Comparison of ENCODE assay signal across 38 cellular contexts in the genomic region with DNA sequence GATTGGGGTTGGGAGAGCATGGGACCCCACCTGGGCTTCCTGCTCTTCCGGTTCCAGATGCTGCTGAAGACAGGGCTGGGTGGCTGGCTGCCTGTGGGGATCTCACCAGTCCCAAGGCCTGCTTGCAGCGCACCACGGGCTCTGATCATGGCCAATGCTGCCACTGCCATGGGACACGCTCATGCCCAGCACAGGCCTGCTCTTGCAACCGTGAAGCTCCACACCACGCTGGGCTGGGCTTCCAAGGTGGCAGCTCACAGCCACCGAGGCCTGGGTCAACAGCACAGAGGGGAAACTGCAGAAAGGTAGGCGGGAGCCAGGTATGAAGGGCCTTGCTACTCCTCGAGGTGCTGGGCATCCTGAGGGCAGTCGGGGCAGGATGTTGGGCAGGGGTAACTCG.
"Had no signal": no experiment of that assay in that cellular context is flagged by ENCODE, and none has a peak within 500 bp of the region (broad histone marks: within the 10 kb centered on the region; RNA-seq: fewer than 3 reads in every experiment).

No MANE protein-coding gene starts in this region.

- H3K4me1 Mint-ChIP-seq: activated CD4-positive, alpha-beta memory T cell treated with anti-CD3 and anti-CD28 coated beads, Interleukin-2, amount 10 ng/mL, durations not matched to agents 7 days and 5 days; activated CD4-positive, alpha-beta T cell treated with anti-CD3 and anti-CD28 coated beads for 36 hours; activated CD4-positive, alpha-beta T cell treated with anti-CD3 and anti-CD28 coated beads, Interleukin-2, amount 10 ng/mL, durations not matched to agents 7 days and 5 days; activated CD8-positive, alpha-beta memory T cell treated with anti-CD3 and anti-CD28 coated beads, Interleukin-2, amount 10 ng/mL, durations not matched to agents 7 days and 5 days; activated naive CD4-positive, alpha-beta T cell treated with anti-CD3 and anti-CD28 coated beads, Interleukin-2, amount 10 ng/mL, durations not matched to agents 7 days and 5 days; activated naive CD4-positive, alpha-beta T cell treated with anti-CD3 and anti-CD28 coated beads, Interleukin-2, amount 50 U/mL, for 24 hours; activated naive CD8-positive, alpha-beta T cell treated with anti-CD3 and anti-CD28 coated beads, Interleukin-2, amount 10 ng/mL, durations not matched to agents 7 days and 5 days; activated naive CD8-positive, alpha-beta T cell treated with anti-CD3 and anti-CD28 coated beads, Interleukin-2, amount 50 U/mL, for 24 hours; central memory CD8-positive, alpha-beta T cell had no signal

- H3K36me3 ChIP-seq: cardiac muscle cell, WERI-Rb-1 had no signal

- ATAC-seq: activated CD4-positive, alpha-beta T cell treated with anti-CD3 and anti-CD28 coated beads for 36 hours; activated CD4-positive, CD25-positive, alpha-beta regulatory T cell treated with anti-CD3 and anti-CD28 coated beads, Interleukin-2, amount 50 U/mL, for 24 hours; activated CD8-positive, alpha-beta memory T cell treated with anti-CD3 and anti-CD28 coated beads, Interleukin-2, amount 10 ng/mL, durations not matched to agents 7 days and 5 days; activated CD8-positive, alpha-beta T cell treated with anti-CD3 and anti-CD28 coated beads, Interleukin-2, amount 10 ng/mL, durations not matched to agents 7 days and 5 days; activated naive CD8-positive, alpha-beta T cell treated with anti-CD3 and anti-CD28 coated beads, Interleukin-2, amount 50 U/mL, for 24 hours; WTC11 had no signal

- H3K9me3 Mint-ChIP-seq: activated CD4-positive, alpha-beta memory T cell treated with anti-CD3 and anti-CD28 coated beads, Interleukin-2, amount 10 ng/mL, durations not matched to agents 7 days and 5 days; activated CD4-positive, alpha-beta T cell treated with anti-CD3 and anti-CD28 coated beads, Interleukin-2, amount 10 ng/mL, durations not matched to agents 7 days and 5 days; activated naive CD4-positive, alpha-beta T cell treated with anti-CD3 and anti-CD28 coated beads, Interleukin-2, amount 10 ng/mL, durations not matched to agents 7 days and 5 days; activated naive CD4-positive, alpha-beta T cell treated with anti-CD3 and anti-CD28 coated beads, Interleukin-2, amount 50 U/mL, for 24 hours; activated naive CD8-positive, alpha-beta T cell treated with anti-CD3 and anti-CD28 coated beads, Interleukin-2, amount 10 ng/mL, durations not matched to agents 7 days and 5 days; activated naive CD8-positive, alpha-beta T cell treated with anti-CD3 and anti-CD28 coated beads, Interleukin-2, amount 50 U/mL, for 24 hours; activated T-cell treated with anti-CD3 and anti-CD28 coated beads, Interleukin-2, amount 50 U/mL, for 24 hours; activated T-helper 2 cell treated with anti-CD3 and anti-CD28 coated beads, Interferon-gamma antibody, Interleukin-2, Interleukin-4, amounts not matched to agents 10 μg/mL and 5 μg/mL and 100 μg/mL, durations not matched to agents 14 hours and 24 hours and 36 hours; brain; central memory CD8-positive, alpha-beta T cell; T-helper 1 cell treated with Interleukin-12 subunit alpha and Interleukin-12 subunit beta and Interleukin-4 antibody, amounts not matched to agents 30 μg/mL and 1 μg/mL, for 36 hours; T-helper 2 cell treated with Interferon-gamma antibody and Interleukin-4, amounts not matched to agents 5 μg/mL and 100 μg/mL, for 36 hours; WTC11 had no signal

- H3K27ac Mint-ChIP-seq: activated CD4-positive, alpha-beta memory T cell treated with anti-CD3 and anti-CD28 coated beads, Interleukin-2, amount 10 ng/mL, durations not matched to agents 7 days and 5 days; activated CD4-positive, alpha-beta T cell treated with anti-CD3 and anti-CD28 coated beads for 36 hours; activated CD4-positive, alpha-beta T cell treated with anti-CD3 and anti-CD28 coated beads, Interleukin-2, amount 10 ng/mL, durations not matched to agents 7 days and 5 days; activated CD8-positive, alpha-beta memory T cell treated with anti-CD3 and anti-CD28 coated beads, Interleukin-2, amount 10 ng/mL, durations not matched to agents 7 days and 5 days; activated CD8-positive, alpha-beta T cell treated with anti-CD3 and anti-CD28 coated beads, Interleukin-2, amount 10 ng/mL, durations not matched to agents 7 days and 5 days; activated naive CD4-positive, alpha-beta T cell treated with anti-CD3 and anti-CD28 coated beads, Interleukin-2, amount 10 ng/mL, durations not matched to agents 7 days and 5 days; activated naive CD4-positive, alpha-beta T cell treated with anti-CD3 and anti-CD28 coated beads, Interleukin-2, amount 50 U/mL, for 24 hours; activated naive CD8-positive, alpha-beta T cell; activated naive CD8-positive, alpha-beta T cell treated with anti-CD3 and anti-CD28 coated beads, Interleukin-2, amount 10 ng/mL, durations not matched to agents 7 days and 5 days; activated naive CD8-positive, alpha-beta T cell treated with anti-CD3 and anti-CD28 coated beads, Interleukin-2, amount 50 U/mL, for 24 hours; activated T-cell treated with anti-CD3 and anti-CD28 coated beads, Interleukin-2, amount 50 U/mL, for 24 hours; activated T-helper 2 cell treated with anti-CD3 and anti-CD28 coated beads, Interferon-gamma antibody, Interleukin-2, Interleukin-4, amounts not matched to agents 10 μg/mL and 5 μg/mL and 100 μg/mL, durations not matched to agents 14 hours and 24 hours and 36 hours; brain; T-helper 1 cell treated with Interleukin-12 subunit alpha and Interleukin-12 subunit beta and Interleukin-4 antibody, amounts not matched to agents 30 μg/mL and 1 μg/mL, for 36 hours; T-helper 2 cell treated with Interferon-gamma antibody and Interleukin-4, amounts not matched to agents 5 μg/mL and 100 μg/mL, for 36 hours; WTC11 had no signal

- H3K4me3 ChIP-seq: ascending aorta, cardiac muscle cell had no signal

- H3K4me3 Mint-ChIP-seq: activated CD4-positive, alpha-beta memory T cell treated with anti-CD3 and anti-CD28 coated beads, Interleukin-2, amount 10 ng/mL, durations not matched to agents 7 days and 5 days; activated CD4-positive, alpha-beta T cell treated with anti-CD3 and anti-CD28 coated beads for 36 hours; activated CD4-positive, alpha-beta T cell treated with anti-CD3 and anti-CD28 coated beads, Interleukin-2, amount 10 ng/mL, durations not matched to agents 7 days and 5 days; activated CD8-positive, alpha-beta memory T cell treated with anti-CD3 and anti-CD28 coated beads, Interleukin-2, amount 10 ng/mL, durations not matched to agents 7 days and 5 days; activated CD8-positive, alpha-beta T cell treated with anti-CD3 and anti-CD28 coated beads, Interleukin-2, amount 10 ng/mL, durations not matched to agents 7 days and 5 days; activated naive CD4-positive, alpha-beta T cell treated with anti-CD3 and anti-CD28 coated beads, Interleukin-2, amount 10 ng/mL, durations not matched to agents 7 days and 5 days; activated naive CD4-positive, alpha-beta T cell treated with anti-CD3 and anti-CD28 coated beads, Interleukin-2, amount 50 U/mL, for 24 hours; activated naive CD8-positive, alpha-beta T cell; activated naive CD8-positive, alpha-beta T cell treated with anti-CD3 and anti-CD28 coated beads, Interleukin-2, amount 10 ng/mL, durations not matched to agents 7 days and 5 days; activated naive CD8-positive, alpha-beta T cell treated with anti-CD3 and anti-CD28 coated beads, Interleukin-2, amount 50 U/mL, for 24 hours; activated T-cell treated with anti-CD3 and anti-CD28 coated beads, Interleukin-2, amount 50 U/mL, for 24 hours; brain; central memory CD8-positive, alpha-beta T cell; T-helper 1 cell treated with Interleukin-12 subunit alpha and Interleukin-12 subunit beta and Interleukin-4 antibody, amounts not matched to agents 30 μg/mL and 1 μg/mL, for 36 hours; T-helper 2 cell treated with Interferon-gamma antibody and Interleukin-4, amounts not matched to agents 5 μg/mL and 100 μg/mL, for 36 hours; WTC11 had no signal

- DNase-seq: activated CD4-positive, alpha-beta memory T cell treated with anti-CD3 and anti-CD28 coated beads, Interleukin-2, amount 10 ng/mL, durations not matched to agents 7 days and 5 days; activated CD4-positive, alpha-beta T cell treated with anti-CD3 and anti-CD28 coated beads for 1 hour; activated CD4-positive, alpha-beta T cell treated with anti-CD3 and anti-CD28 coated beads for 36 hours; activated CD4-positive, alpha-beta T cell treated with anti-CD3 and anti-CD28 coated beads for 48 hours; activated CD4-positive, alpha-beta T cell treated with anti-CD3 and anti-CD28 coated beads, Interleukin-2, amount 10 ng/mL, durations not matched to agents 7 days and 5 days; activated CD4-positive, alpha-beta T cell treated with anti-CD3 and anti-CD28 coated beads, Interleukin-2, amount 50 U/mL, for 48 hours; activated CD4-positive, CD25-positive, alpha-beta regulatory T cell; activated CD8-positive, alpha-beta memory T cell treated with anti-CD3 and anti-CD28 coated beads for 24 hours; activated CD8-positive, alpha-beta memory T cell treated with anti-CD3 and anti-CD28 coated beads, Interleukin-2, amount 10 ng/mL, durations not matched to agents 7 days and 5 days; activated CD8-positive, alpha-beta memory T cell treated with anti-CD3 and anti-CD28 coated beads, Interleukin-2, amount 50 U/mL, for 48 hours; activated CD8-positive, alpha-beta T cell treated with anti-CD3 and anti-CD28 coated beads, Interleukin-2, amount 10 ng/mL, durations not matched to agents 7 days and 5 days; activated effector memory CD4-positive, alpha-beta T cell treated with Interleukin-2 at 50 U/mL for 16 hours; activated gamma-delta T cell; activated naive CD4-positive, alpha-beta T cell treated with anti-CD3 and anti-CD28 coated beads, Interleukin-2, amount 10 ng/mL, durations not matched to agents 7 days and 5 days; activated naive CD4-positive, alpha-beta T cell treated with Interleukin-2 at 50 U/mL for 16 hours; activated naive CD8-positive, alpha-beta T cell treated with anti-CD3 and anti-CD28 coated beads, Interleukin-2, amount 10 ng/mL, durations not matched to agents 7 days and 5 days; activated naive CD8-positive, alpha-beta T cell treated with anti-CD3 and anti-CD28 coated beads, Interleukin-2, amount 50 U/mL, for 24 hours; activated T-cell treated with anti-CD3 and anti-CD28 coated beads, Interleukin-2, amount 50 U/mL, for 24 hours; activated T-cell treated with anti-CD3 and anti-CD28 coated beads, Interleukin-2, amount 50 U/mL, for 48 hours; amygdala; anterior cingulate cortex; caudate nucleus; cerebellar nuclear complex; T-helper 1 cell; T-helper 2 cell; T-helper 9 cell; WERI-Rb-1 had no signal

- H3K27me3 Mint-ChIP-seq: activated CD4-positive, alpha-beta T cell treated with anti-CD3 and anti-CD28 coated beads for 36 hours; activated CD4-positive, alpha-beta T cell treated with anti-CD3 and anti-CD28 coated beads, Interleukin-2, amount 10 ng/mL, durations not matched to agents 7 days and 5 days; activated CD8-positive, alpha-beta memory T cell treated with anti-CD3 and anti-CD28 coated beads, Interleukin-2, amount 10 ng/mL, durations not matched to agents 7 days and 5 days; activated naive CD8-positive, alpha-beta T cell had no signal

- H3K27me3 ChIP-seq: ascending aorta, cardiac muscle cell had no signal

- H3K36me3 Mint-ChIP-seq: activated CD8-positive, alpha-beta memory T cell treated with anti-CD3 and anti-CD28 coated beads, Interleukin-2, amount 10 ng/mL, durations not matched to agents 7 days and 5 days; activated naive CD4-positive, alpha-beta T cell treated with anti-CD3 and anti-CD28 coated beads, Interleukin-2, amount 10 ng/mL, durations not matched to agents 7 days and 5 days; activated naive CD4-positive, alpha-beta T cell treated with anti-CD3 and anti-CD28 coated beads, Interleukin-2, amount 50 U/mL, for 24 hours; activated naive CD8-positive, alpha-beta T cell; activated naive CD8-positive, alpha-beta T cell treated with anti-CD3 and anti-CD28 coated beads, Interleukin-2, amount 10 ng/mL, durations not matched to agents 7 days and 5 days; brain; WTC11 had no signal

- H3K27ac ChIP-seq: ascending aorta, cardiac muscle cell, WERI-Rb-1 had no signal

- H3K9me3 ChIP-seq: ascending aorta had no signal
